12 cellular contexts compared by ENCODE assay signal in the genomic region with DNA sequence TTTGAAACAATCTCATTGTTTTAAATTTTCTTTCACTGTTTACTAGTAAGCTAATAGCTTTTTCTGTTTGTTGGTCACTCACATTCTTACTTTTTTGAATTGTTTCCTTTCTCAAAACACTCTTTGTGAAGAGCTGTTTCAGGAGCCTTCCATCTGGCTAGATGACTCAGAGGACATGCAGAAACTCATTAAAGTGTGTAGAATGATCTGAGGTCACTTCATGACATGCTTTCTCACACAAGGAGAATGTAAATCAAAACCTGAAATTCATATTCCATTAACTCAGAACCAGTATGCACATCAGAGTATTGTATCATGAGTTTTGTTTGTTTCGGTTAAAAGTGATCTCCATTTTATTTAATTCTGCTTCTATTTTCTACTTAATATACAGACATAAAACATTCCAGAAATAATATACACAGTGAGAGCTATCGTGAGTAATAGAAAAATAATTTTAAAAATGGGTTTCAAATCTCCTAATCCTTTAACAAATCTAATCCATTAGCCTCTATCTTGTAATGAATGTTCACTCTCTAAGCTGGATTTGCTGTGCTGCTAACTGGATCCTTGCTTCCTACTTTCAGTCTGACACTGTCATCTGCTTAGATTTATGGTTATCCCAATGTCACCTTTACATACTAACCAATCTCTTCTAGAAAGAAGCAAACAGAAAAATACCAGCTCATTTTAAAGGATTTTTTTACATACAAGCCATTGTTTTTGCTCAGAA.
DNase-seq lines count a peak whose midpoint lies in the region; ATAC-seq, FAIRE-seq and TF ChIP-seq lines count a peak whose summit lies in the region.
"Had no signal": no experiment of that assay in that cellular context is flagged by ENCODE, and none has a peak within 500 bp of the region (broad histone marks: within the 10 kb centered on the region; RNA-seq: fewer than 3 reads in every experiment).

No MANE protein-coding gene starts in this region.

- POLR2A ChIA-PET in AG04449 (lab: Yijun Ruan, JAX), result no interaction called here
- POLR2A ChIA-PET in HCT116 (lab: Charles Lee), result no interaction called here
- POLR2A ChIA-PET in activated CD4-positive, alpha-beta T cell treated with anti-CD3 and anti-CD28 coated beads, Interleukin-2, amount 10 ng/mL, durations not matched to agents 7 days and 5 days (lab: Charles Lee), result no interaction called here

- H3K79me2 ChIP-seq in HCT116 (ENCODE audit: insufficient read depth, low read length) (no peaks in the 10 kb centered on the region), astrocyte (ENCODE audit: insufficient read depth, low read length) (no peaks in the 10 kb centered on the region)

- H3K9me3 ChIP-seq in HCT116 (ENCODE audit: control insufficient read depth in 1 of 2, insufficient read depth in 1 of 2, low read depth in 1 of 2, low read length in 2 of 2), result no peaks in the 10 kb centered on the region
- H3K9me3 ChIP-seq in astrocyte (ENCODE audit: insufficient read depth, low read depth, low read length), result no peaks in the 10 kb centered on the region
- H3K9me3 ChIP-seq: lower lobe of right lung had no signal

- no peaks in the 10 kb centered on the region; the same call in 1 of the 2 replicates for H3K9me2 ChIP-seq in HCT116 (ENCODE audit: insufficient read depth)

- intact Hi-C loops in HCT116 (cut with micrococcal nuclease), result no loop called here
- intact Hi-C loops in activated T-helper 2 cell treated with anti-CD3 and anti-CD28 coated beads, Interferon-gamma antibody, Interleukin-2, Interleukin-4, amounts not matched to agents 10 μg/mL and 5 μg/mL and 100 μg/mL, durations not matched to agents 14 hours and 24 hours and 36 hours (cut with micrococcal nuclease), result no loop called here

- H3K27me3 ChIP-seq in HCT116 (ENCODE audit: insufficient read depth, low read length) (no peaks in the 10 kb centered on the region), astrocyte (ENCODE audit: insufficient read depth, low read length) (no peaks in the 10 kb centered on the region)

- no peak for TF ChIP-seq POLR2A in HCT116 (IDR thresholded peaks at IDR 0.05; ENCODE audit: borderline replicate concordance, extremely low read depth, insufficient read depth, insufficient read length)

- RAD21 ChIA-PET in HCT116 (lab: Charles Lee; ENCODE audit: low non-redundant PET in 1 of 2, low total read pairs in 2 of 2, uncharacterized antibody in 2 of 2, unreplicated experiment in 2 of 2), result no interaction called here

- H2AFZ ChIP-seq in HCT116 (ENCODE audit: low read depth, low read length, poor library complexity, severe bottlenecking), result peak overlapping the region; percentile 87
- no peak overlapping the region for H2AFZ ChIP-seq in astrocyte (ENCODE audit: low read depth, low read length)

- H3K36me3 Mint-ChIP-seq in astrocyte (ENCODE audit: low read depth, unreplicated experiment), result no peaks in the 10 kb centered on the region
- H3K36me3 Mint-ChIP-seq in activated naive CD4-positive, alpha-beta T cell treated with anti-CD3 and anti-CD28 coated beads, Interleukin-2, amount 50 U/mL, for 72 hours, result no peaks in the 10 kb centered on the region
- H3K36me3 Mint-ChIP-seq in activated T-helper 2 cell treated with anti-CD3 and anti-CD28 coated beads, Interferon-gamma antibody, Interleukin-2, Interleukin-4, amounts not matched to agents 10 μg/mL and 5 μg/mL and 100 μg/mL, durations not matched to agents 14 hours and 24 hours and 36 hours (ENCODE audit: low read depth), result no peaks in the 10 kb centered on the region
- no peaks in the 10 kb centered on the region for H3K36me3 Mint-ChIP-seq in activated CD4-positive, alpha-beta T cell treated with anti-CD3 and anti-CD28 coated beads, Interleukin-2, amount 10 ng/mL, durations not matched to agents 7 days and 5 days (ENCODE audit: low read depth)
- H3K36me3 Mint-ChIP-seq: activated naive CD8-positive, alpha-beta T cell had no signal

- H3K9ac ChIP-seq in HCT116 (ENCODE audit: low read length), result no peak overlapping the region
- H3K9ac ChIP-seq in astrocyte (ENCODE audit: low read length), result peak overlapping the region; percentile 17

- H3K36me3 ChIP-seq in HCT116 (ENCODE audit: control insufficient read depth in 1 of 2, insufficient read depth in 2 of 2, low read length in 2 of 2) (no peaks in the 10 kb centered on the region), astrocyte (ENCODE audit: insufficient read depth, low read length) (no peaks in the 10 kb centered on the region)
- H3K36me3 ChIP-seq: lower lobe of right lung had no signal

- no peak for TF ChIP-seq RAD21 in HCT116 (IDR thresholded peaks at IDR 0.05; ENCODE audit: low read depth)

- no TSS peak for BruUV-seq in HCT116 (replicated peaks; lab: Mats Ljungman, UMichigan)

- H3K4me2 ChIP-seq in HCT116 (ENCODE audit: low read length) (peak overlapping the region; percentile 32), astrocyte (ENCODE audit: low read length) (peak overlapping the region; percentile 62)

- TF ChIP-seq CTCF in AG04449 (IDR thresholded peaks at IDR 0.05; ENCODE audit: insufficient read depth, low read length, missing control alignments) (no peak), HCT116 (IDR thresholded peaks at IDR 0.05 in 2 of 3, conservative IDR thresholded peaks at IDR 0.05 in 1 of 3; ENCODE audit: borderline replicate concordance in 1 of 3, insufficient read depth in 1 of 3, low read depth in 2 of 3, low read length in 2 of 3) (no peak), astrocyte (IDR thresholded peaks at IDR 0.05; ENCODE audit: insufficient read depth, low read depth, low read length) (no peak)

- peaks cover 8% of the 10 kb centered on the region for H3K4me1 Mint-ChIP-seq in astrocyte (ENCODE audit: low read depth, unreplicated experiment)
- H3K4me1 Mint-ChIP-seq in activated T-helper 2 cell treated with anti-CD3 and anti-CD28 coated beads, Interferon-gamma antibody, Interleukin-2, Interleukin-4, amounts not matched to agents 10 μg/mL and 5 μg/mL and 100 μg/mL, durations not matched to agents 14 hours and 24 hours and 36 hours (ENCODE audit: low read depth), result no peaks in the 10 kb centered on the region
- no peaks in the 10 kb centered on the region for H3K4me1 Mint-ChIP-seq in activated CD4-positive, alpha-beta T cell treated with anti-CD3 and anti-CD28 coated beads, Interleukin-2, amount 10 ng/mL, durations not matched to agents 7 days and 5 days

- H3K9me3 Mint-ChIP-seq in astrocyte (ENCODE audit: unreplicated experiment), result no peaks in the 10 kb centered on the region
- peaks cover 6 to 9% of the 10 kb centered on the region in 2 donors for H3K9me3 Mint-ChIP-seq in activated naive CD4-positive, alpha-beta T cell treated with anti-CD3 and anti-CD28 coated beads, Interleukin-2, amount 50 U/mL, for 72 hours
- H3K9me3 Mint-ChIP-seq in activated T-helper 2 cell treated with anti-CD3 and anti-CD28 coated beads, Interferon-gamma antibody, Interleukin-2, Interleukin-4, amounts not matched to agents 10 μg/mL and 5 μg/mL and 100 μg/mL, durations not matched to agents 14 hours and 24 hours and 36 hours, result no peaks in the 10 kb centered on the region
- H3K9me3 Mint-ChIP-seq in activated CD4-positive, alpha-beta T cell treated with anti-CD3 and anti-CD28 coated beads, Interleukin-2, amount 10 ng/mL, durations not matched to agents 7 days and 5 days, result no peaks in the 10 kb centered on the region

- peak; percentile 53 for DNase-seq in AG04449 (ENCODE audit: low read depth, low spot score)
- peak; percentile 18 for DNase-seq in HCT116 (ENCODE audit: low read depth, low spot score)
- DNase-seq in astrocyte (ENCODE audit: low read depth), result peak; percentile 89
- peak; percentile 3 for DNase-seq in globus pallidus (ENCODE audit: low spot score)
- no peak for DNase-seq in activated naive CD4-positive, alpha-beta T cell treated with anti-CD3 and anti-CD28 coated beads, Interleukin-2, amount 50 U/mL, for 72 hours (ENCODE audit: low spot score in 2 of 2)
- no peak for DNase-seq in activated T-helper 2 cell treated with anti-CD3 and anti-CD28 coated beads, Interferon-gamma antibody, Interleukin-2, Interleukin-4, amounts not matched to agents 10 μg/mL and 5 μg/mL and 100 μg/mL, durations not matched to agents 14 hours and 24 hours and 36 hours (ENCODE audit: low spot score)
- DNase-seq in ecto neural progenitor cell (ENCODE audit: low spot score), result no peak
- DNase-seq in activated CD4-positive, alpha-beta T cell treated with anti-CD3 and anti-CD28 coated beads, Interleukin-2, amount 10 ng/mL, durations not matched to agents 7 days and 5 days, result no peak
- DNase-seq: activated CD4-positive, alpha-beta T cell treated with anti-CD3 and anti-CD28 coated beads, Interleukin-2, amount 50 U/mL, for 48 hours; lower lobe of right lung; NCI-H748 treated with DMSO at 0.1 percent for 48 hours had no signal

- no peaks in the 10 kb centered on the region for H3K27me3 Mint-ChIP-seq in astrocyte (ENCODE audit: low read depth, unreplicated experiment)
- no peaks in the 10 kb centered on the region for H3K27me3 Mint-ChIP-seq in activated T-helper 2 cell treated with anti-CD3 and anti-CD28 coated beads, Interferon-gamma antibody, Interleukin-2, Interleukin-4, amounts not matched to agents 10 μg/mL and 5 μg/mL and 100 μg/mL, durations not matched to agents 14 hours and 24 hours and 36 hours (ENCODE audit: low read depth)
- H3K27me3 Mint-ChIP-seq in activated CD4-positive, alpha-beta T cell treated with anti-CD3 and anti-CD28 coated beads, Interleukin-2, amount 10 ng/mL, durations not matched to agents 7 days and 5 days, result no peaks in the 10 kb centered on the region
- H3K27me3 Mint-ChIP-seq: activated naive CD8-positive, alpha-beta T cell had no signal

- FAIRE-seq in astrocyte (lab: Jason Lieb, UNC), result no peak

- H3K27ac ChIP-seq in HCT116 (ENCODE audit: low read depth, low read length), result no peak overlapping the region
- H3K27ac ChIP-seq in astrocyte (ENCODE audit: low read depth, low read length), result peak overlapping the region; percentile 55
- H3K27ac ChIP-seq: lower lobe of right lung had no signal

- H3K4me1 ChIP-seq in HCT116 (ENCODE audit: control insufficient read depth in 1 of 2, insufficient read depth in 2 of 2, low read length in 2 of 2) (peaks cover 0 to 11% of the 10 kb centered on the region in 2 experiments; a peak in 2 of 4 replicates), astrocyte (ENCODE audit: insufficient read depth, low read length) (peaks cover 10% of the 10 kb centered on the region)
- H3K4me1 ChIP-seq: lower lobe of right lung had no signal

- H3K4me3 Mint-ChIP-seq in astrocyte (ENCODE audit: unreplicated experiment), result no peak overlapping the region
- H3K4me3 Mint-ChIP-seq in activated T-helper 2 cell treated with anti-CD3 and anti-CD28 coated beads, Interferon-gamma antibody, Interleukin-2, Interleukin-4, amounts not matched to agents 10 μg/mL and 5 μg/mL and 100 μg/mL, durations not matched to agents 14 hours and 24 hours and 36 hours (ENCODE audit: low read depth), result no peak overlapping the region
- no peak overlapping the region for H3K4me3 Mint-ChIP-seq in activated CD4-positive, alpha-beta T cell treated with anti-CD3 and anti-CD28 coated beads, Interleukin-2, amount 10 ng/mL, durations not matched to agents 7 days and 5 days
- H3K4me3 Mint-ChIP-seq: activated naive CD8-positive, alpha-beta T cell had no signal

- H4K20me1 ChIP-seq in HCT116 (ENCODE audit: insufficient read depth) (no peaks in the 10 kb centered on the region), astrocyte (ENCODE audit: insufficient read depth, low read length) (no peaks in the 10 kb centered on the region)

- peak overlapping the region; percentile 66 for H3K27ac Mint-ChIP-seq in astrocyte (ENCODE audit: unreplicated experiment)
- H3K27ac Mint-ChIP-seq in activated naive CD4-positive, alpha-beta T cell treated with anti-CD3 and anti-CD28 coated beads, Interleukin-2, amount 50 U/mL, for 72 hours, result no peak overlapping the region
- no peak overlapping the region for H3K27ac Mint-ChIP-seq in activated T-helper 2 cell treated with anti-CD3 and anti-CD28 coated beads, Interferon-gamma antibody, Interleukin-2, Interleukin-4, amounts not matched to agents 10 μg/mL and 5 μg/mL and 100 μg/mL, durations not matched to agents 14 hours and 24 hours and 36 hours
- no peak overlapping the region for H3K27ac Mint-ChIP-seq in activated CD4-positive, alpha-beta T cell treated with anti-CD3 and anti-CD28 coated beads, Interleukin-2, amount 10 ng/mL, durations not matched to agents 7 days and 5 days
- H3K27ac Mint-ChIP-seq: activated naive CD8-positive, alpha-beta T cell had no signal

- no peak overlapping the region for H3K4me3 ChIP-seq in AG04449 (ENCODE audit: low read depth, low read length)
- no peak overlapping the region for H3K4me3 ChIP-seq in HCT116 (replicated peaks in 1 of 2; ENCODE audit: low read depth in 1 of 2, low read length in 2 of 2)
- H3K4me3 ChIP-seq in astrocyte (ENCODE audit: insufficient read depth, low read depth, low read length), result no peak overlapping the region
- H3K4me3 ChIP-seq: lower lobe of right lung had no signal

- ATAC-seq in HCT116, result peak; percentile 61; the same call in 1 of the 2 replicates
- ATAC-seq in activated naive CD4-positive, alpha-beta T cell treated with anti-CD3 and anti-CD28 coated beads, Interleukin-2, amount 50 U/mL, for 72 hours, result no peak
- ATAC-seq: lower lobe of right lung had no signal

- CTCF ChIA-PET in AG04449 (lab: Yijun Ruan, JAX), result interaction anchor here (1.8 kb wide), 1 partner anchor 72 kb away, joined by 4 read pairs; no protein-coding TSS in a partner anchor
- CTCF ChIA-PET in HCT116 (lab: Charles Lee), result no interaction called here
- CTCF ChIA-PET in activated CD4-positive, alpha-beta T cell treated with anti-CD3 and anti-CD28 coated beads, Interleukin-2, amount 10 ng/mL, durations not matched to agents 7 days and 5 days (lab: Charles Lee), result no interaction called here

Comparison
In these comparisons a context has a peak if more than half of its experiments do, and no peak if none do; other contexts are left out.
1. DNase-seq: peak in AG04449 (single experiment), HCT116 (single experiment), astrocyte (single experiment) and globus pallidus (single experiment); none in activated naive CD4-positive, alpha-beta T cell treated with anti-CD3 and anti-CD28 coated beads, Interleukin-2, amount 50 U/mL, for 72 hours (0 of 2), activated T-helper 2 cell treated with anti-CD3 and anti-CD28 coated beads, Interferon-gamma antibody, Interleukin-2, Interleukin-4, amounts not matched to agents 10 μg/mL and 5 μg/mL and 100 μg/mL, durations not matched to agents 14 hours and 24 hours and 36 hours (single experiment), ecto neural progenitor cell (single experiment) and activated CD4-positive, alpha-beta T cell treated with anti-CD3 and anti-CD28 coated beads, Interleukin-2, amount 10 ng/mL, durations not matched to agents 7 days and 5 days (single experiment).